16 cellular contexts compared by ENCODE assay signal in the genomic region with DNA sequence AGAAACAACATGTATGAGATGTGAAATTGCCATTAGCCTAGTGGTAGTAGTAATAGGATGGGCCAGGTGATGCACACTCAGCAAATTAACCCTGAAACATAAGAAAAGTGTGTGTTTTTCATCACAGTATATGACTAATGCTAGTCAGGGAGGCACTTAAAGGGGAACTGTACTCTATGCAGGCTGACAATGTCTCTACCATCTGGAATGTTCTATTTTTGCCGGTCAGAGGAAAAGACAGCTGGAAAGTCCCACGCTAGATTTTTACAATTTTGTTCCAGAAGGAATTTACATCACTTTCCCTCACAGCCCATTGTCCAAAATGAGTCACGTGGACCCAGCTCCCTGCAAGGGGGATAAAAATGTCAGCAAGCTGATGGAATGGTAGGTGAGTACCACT.
DNase-seq lines count a peak whose midpoint lies in the region; ATAC-seq, FAIRE-seq and TF ChIP-seq lines count a peak whose summit lies in the region.
"Had no signal": no experiment of that assay in that cellular context is flagged by ENCODE, and none has a peak within 500 bp of the region (broad histone marks: within the 10 kb centered on the region; RNA-seq: fewer than 3 reads in every experiment).

No MANE protein-coding gene starts in this region.

- no peaks in the 10 kb centered on the region for H3K27me3 Mint-ChIP-seq in astrocyte (ENCODE audit: low read depth, unreplicated experiment)
- H3K27me3 Mint-ChIP-seq: CD4-positive, alpha-beta memory T cell had no signal

- H3K9me3 Mint-ChIP-seq in astrocyte (ENCODE audit: unreplicated experiment): no peaks in the 10 kb centered on the region
- H3K9me3 Mint-ChIP-seq: mesothelial cell of epicardium had no signal

- H3K9me3 ChIP-seq in astrocyte (ENCODE audit: insufficient read depth, low read depth, low read length) (no peaks in the 10 kb centered on the region), left ventricle myocardium inferior (replicated peaks) (no peaks in the 10 kb centered on the region)
- H3K9me3 ChIP-seq: ascending aorta, gastrocnemius medialis had no signal

- H3K4me1 Mint-ChIP-seq in astrocyte (ENCODE audit: low read depth, unreplicated experiment): peaks cover 13% of the 10 kb centered on the region
- H3K4me1 Mint-ChIP-seq: CD4-positive, alpha-beta memory T cell; mesothelial cell of epicardium had no signal

- no peak overlapping the region for H3K4me3 Mint-ChIP-seq in astrocyte (ENCODE audit: unreplicated experiment)
- H3K4me3 Mint-ChIP-seq: CD4-positive, alpha-beta memory T cell; mesothelial cell of epicardium had no signal

- FAIRE-seq in astrocyte (lab: Jason Lieb, UNC): no peak

- H3K4me1 ChIP-seq in astrocyte (ENCODE audit: insufficient read depth, low read length) (no peaks in the 10 kb centered on the region), left ventricle myocardium inferior (peaks cover 10% of the 10 kb centered on the region)
- H3K4me1 ChIP-seq: ascending aorta, gastrocnemius medialis had no signal

- ATAC-seq in HG03175 (IDR thresholded peaks at IDR 0.05; ENCODE audit: unreplicated experiment) (no peak), GM18868 (IDR thresholded peaks at IDR 0.05; ENCODE audit: unreplicated experiment) (no peak)
- ATAC-seq: gastrocnemius medialis, Panc1, right cardiac atrium had no signal

- H3K27me3 ChIP-seq in astrocyte (ENCODE audit: insufficient read depth, low read length) (no peaks in the 10 kb centered on the region), left ventricle myocardium inferior (ENCODE audit: low read depth) (no peaks in the 10 kb centered on the region)
- H3K27me3 ChIP-seq: ascending aorta, gastrocnemius medialis had no signal

- H3K4me3 ChIP-seq in astrocyte (ENCODE audit: insufficient read depth, low read depth, low read length) (no peak overlapping the region), fibroblast of villous mesenchyme (ENCODE audit: low read depth, low read length) (no peak overlapping the region), left ventricle myocardium inferior (no peak overlapping the region)
- H3K4me3 ChIP-seq: ascending aorta, gastrocnemius medialis had no signal

- no peak overlapping the region for H2AFZ ChIP-seq in astrocyte (ENCODE audit: low read depth, low read length)

- no peaks in the 10 kb centered on the region for H3K36me3 Mint-ChIP-seq in astrocyte (ENCODE audit: low read depth, unreplicated experiment)
- H3K36me3 Mint-ChIP-seq: CD4-positive, alpha-beta memory T cell; mesothelial cell of epicardium had no signal

- TF ChIP-seq CTCF in astrocyte (IDR thresholded peaks at IDR 0.05; ENCODE audit: insufficient read depth, low read depth, low read length): no peak
- no peak for TF ChIP-seq CTCF in fibroblast of villous mesenchyme (IDR thresholded peaks at IDR 0.05; ENCODE audit: insufficient read depth, low read depth, low read length)
- no peak for TF ChIP-seq CTCF in left ventricle myocardium inferior (IDR thresholded peaks at IDR 0.05; ENCODE audit: borderline replicate concordance)

- H3K4me2 ChIP-seq in astrocyte (ENCODE audit: low read length): no peak overlapping the region

- H4K20me1 ChIP-seq in astrocyte (ENCODE audit: insufficient read depth, low read length): no peaks in the 10 kb centered on the region

- H3K79me2 ChIP-seq in astrocyte (ENCODE audit: insufficient read depth, low read length): no peaks in the 10 kb centered on the region

- H3K27ac ChIP-seq in astrocyte (ENCODE audit: low read depth, low read length) (no peak overlapping the region), left ventricle myocardium inferior (replicated peaks) (no peak overlapping the region)
- H3K27ac ChIP-seq: ascending aorta, gastrocnemius medialis, VCaP had no signal

- intact Hi-C loops in left ventricle myocardium inferior (cut with micrococcal nuclease): no loop called here

- no peaks in the 10 kb centered on the region for H3K36me3 ChIP-seq in astrocyte (ENCODE audit: insufficient read depth, low read length)
- no peaks in the 10 kb centered on the region for H3K36me3 ChIP-seq in left ventricle myocardium inferior
- H3K36me3 ChIP-seq: ascending aorta, gastrocnemius medialis had no signal

- peak; percentile 39 for DNase-seq in GM04503 (ENCODE audit: low read depth)
- DNase-seq in astrocyte (ENCODE audit: low read depth): peak; percentile 60
- peak; percentile 57 for DNase-seq in fibroblast of villous mesenchyme (ENCODE audit: low read depth)
- peak; percentile 45 for DNase-seq in superior temporal gyrus (ENCODE audit: extremely low spot score)
- no peak for DNase-seq in left ventricle myocardium inferior
- DNase-seq: activated effector memory CD4-positive, alpha-beta T cell treated with anti-CD3 and anti-CD28 coated beads, Interleukin-2, amount 50 U/mL, for 16 hours; CD4-positive, alpha-beta memory T cell; gastrocnemius medialis; right cardiac atrium; SW 1271 had no signal

- no peak overlapping the region for H3K9ac ChIP-seq in astrocyte (ENCODE audit: low read length)

- peak overlapping the region; percentile 54 for H3K27ac Mint-ChIP-seq in astrocyte (ENCODE audit: unreplicated experiment)
- H3K27ac Mint-ChIP-seq: CD4-positive, alpha-beta memory T cell; mesothelial cell of epicardium had no signal
